Comparison of ENCODE assay signal across 17 cellular contexts in genomic region chr15:57600197-57600596, GRCh38.
"Had no signal": no experiment of that assay in that cellular context is flagged by ENCODE, and none has a peak within 500 bp of the region (broad histone marks: within the 10 kb centered on the region; RNA-seq: fewer than 3 reads in every experiment).

No MANE protein-coding gene starts in this region.

- H3K4me1 ChIP-seq: right lobe of liver had no signal

- H3K27me3 ChIP-seq: pancreas, right lobe of liver, spleen had no signal

- H3K27ac ChIP-seq: right lobe of liver, spleen had no signal

- H3K4me3 ChIP-seq: pancreas, right lobe of liver, spleen had no signal

- DNase-seq: endodermal cell; erythroblast; foreskin melanocyte; immature natural killer cell; mesendoderm; naive B cell; occipital lobe; pancreas; right lobe of liver; spleen; stimulated activated CD4-positive, alpha-beta T cell treated with anti-CD3 and anti-CD28 coated beads, Interleukin-15, amount 100 ng/mL, for 24 hours; stimulated activated CD4-positive, alpha-beta T cell treated with anti-CD3 and anti-CD28 coated beads, Interleukin-1b, Interleukin-23, amount 100 ng/mL, for 48 hours; stimulated activated CD4-positive, alpha-beta T cell treated with anti-CD3 and anti-CD28 coated beads, Interleukin-4, amount 100 ng/mL, for 24 hours; stimulated activated naive B cell treated with anti-CD40 and anti-IgM and Interleukin-4, amounts not matched to agents 10 μg/mL and 1 μg/mL and 100 μg/mL, for 72 hours; stimulated activated naive CD8-positive, alpha-beta T cell treated with anti-CD3 and anti-CD28 coated beads, Interleukin-15, amount 100 ng/mL, for 72 hours; substantia nigra; trophoblast cell had no signal

- H3K36me3 ChIP-seq: pancreas, right lobe of liver had no signal

- H3K9me3 ChIP-seq: pancreas, right lobe of liver, spleen had no signal

- ATAC-seq: pancreas; right lobe of liver; stimulated activated naive B cell treated with anti-CD40 and anti-IgM and Interleukin-4, amounts not matched to agents 10 μg/mL and 1 μg/mL and 100 μg/mL, for 72 hours; stimulated activated naive CD8-positive, alpha-beta T cell treated with anti-CD3 and anti-CD28 coated beads, Interleukin-15, amount 100 ng/mL, for 72 hours had no signal
